In genomic region chr12:70180140-70180539, GRCh38 we compare ENCODE assay signal across 28 cellular contexts.
DNase-seq lines count a peak whose midpoint lies in the region; TF ChIP-seq lines count a peak whose summit lies in the region.
"Had no signal": no experiment of that assay in that cellular context is flagged by ENCODE, and none has a peak within 500 bp of the region (broad histone marks: within the 10 kb centered on the region; RNA-seq: fewer than 3 reads in every experiment).

No MANE protein-coding gene starts in this region.

- H3K4me3 Mint-ChIP-seq in brain (no peak overlapping the region), endodermal cell (no peak overlapping the region)
- H3K4me3 Mint-ChIP-seq: activated naive CD4-positive, alpha-beta T cell treated with anti-CD3 and anti-CD28 coated beads, Interleukin-2, amount 50 U/mL, for 24 hours; CD8-positive, alpha-beta memory T cell; nephron; type B pancreatic cell had no signal

- H3K4me1 ChIP-seq in endodermal cell (ENCODE audit: control insufficient read depth, insufficient read depth, low read length): no peaks in the 10 kb centered on the region
- H3K4me1 ChIP-seq: colonic mucosa, psoas muscle, stomach had no signal

- H3K4me1 Mint-ChIP-seq in brain (peaks cover 21% of the 10 kb centered on the region), endodermal cell (no peaks in the 10 kb centered on the region)
- H3K4me1 Mint-ChIP-seq: activated naive CD4-positive, alpha-beta T cell treated with anti-CD3 and anti-CD28 coated beads, Interleukin-2, amount 50 U/mL, for 24 hours; CD8-positive, alpha-beta memory T cell; nephron had no signal

- no peak overlapping the region for H3K9ac ChIP-seq in endodermal cell (ENCODE audit: extremely low read depth, low read length, poor library complexity, severe bottlenecking)

- peak overlapping the region; percentile 56 for H3K27ac ChIP-seq in layer of hippocampus (ENCODE audit: low read depth, low read length)
- H3K27ac ChIP-seq in endodermal cell (ENCODE audit: low read depth, low read length): no peak overlapping the region
- H3K27ac ChIP-seq: colonic mucosa, heart right ventricle, psoas muscle, stomach had no signal

- peak; percentile 61 for DNase-seq in LHCN-M2 (ENCODE audit: low read depth)
- peak; percentile 82 for DNase-seq in putamen (ENCODE audit: low spot score)
- no peak for DNase-seq in UCSD-AML1 (lab: John Stamatoyannopoulos, UW; ENCODE audit: unreplicated experiment)
- no peak for DNase-seq in endodermal cell
- no peak for DNase-seq in ecto neural progenitor cell (ENCODE audit: low spot score)
- no peak for DNase-seq in NCI-H2029 (lab: John Stamatoyannopoulos, UW)
- DNase-seq: activated CD4-positive, alpha-beta T cell treated with anti-CD3 and anti-CD28 coated beads for 1 hour; activated CD8-positive, alpha-beta memory T cell treated with anti-CD3 and anti-CD28 coated beads for 24 hours; activated T-cell treated with anti-CD3 and anti-CD28 coated beads, Interleukin-2, amount 50 U/mL, for 48 hours; CD8-positive, alpha-beta memory T cell; colonic mucosa; HCEC 1CT; heart right ventricle; KG1; mesendoderm; MV-4-11; NCI-H2029 treated with DMSO at 0.1 percent for 48 hours; NCI-H526 treated with DMSO at 0.1 percent for 48 hours; OCI-M1; psoas muscle; stimulated activated CD4-positive, alpha-beta T cell treated with anti-CD3 and anti-CD28 coated beads, Interleukin-4, amount 100 ng/mL, for 4 hours; stomach had no signal

- H3K27ac Mint-ChIP-seq in brain (peak overlapping the region in 3 of 5 experiments; percentile 22 to 76 (median 71)), endodermal cell (no peak overlapping the region)
- H3K27ac Mint-ChIP-seq: activated naive CD4-positive, alpha-beta T cell treated with anti-CD3 and anti-CD28 coated beads, Interleukin-2, amount 50 U/mL, for 24 hours; CD8-positive, alpha-beta memory T cell; nephron; type B pancreatic cell had no signal

- H3K27me3 ChIP-seq in layer of hippocampus (ENCODE audit: control insufficient read depth, insufficient read depth, low read length) (no peaks in the 10 kb centered on the region), endodermal cell (ENCODE audit: control insufficient read depth, insufficient read depth, low read length, poor library complexity, severe bottlenecking) (no peaks in the 10 kb centered on the region)
- H3K27me3 ChIP-seq: colonic mucosa, heart right ventricle, stomach had no signal

- H3K36me3 Mint-ChIP-seq in brain: peaks cover 10% of the 10 kb centered on the region
- H3K36me3 Mint-ChIP-seq in endodermal cell (ENCODE audit: low read depth): no peaks in the 10 kb centered on the region
- H3K36me3 Mint-ChIP-seq: CD8-positive, alpha-beta memory T cell had no signal

- no peaks in the 10 kb centered on the region for H3K36me3 ChIP-seq in endodermal cell (ENCODE audit: control insufficient read depth, insufficient read depth, low read length)
- H3K36me3 ChIP-seq: colonic mucosa, heart right ventricle, stomach had no signal

- peaks cover 13% of the 10 kb centered on the region for H3K9me3 ChIP-seq in endodermal cell (ENCODE audit: control insufficient read depth, low read length)
- H3K9me3 ChIP-seq: colonic mucosa, psoas muscle had no signal

- peaks cover 3% of the 10 kb centered on the region for H3K27me3 Mint-ChIP-seq in brain
- H3K27me3 Mint-ChIP-seq in endodermal cell (ENCODE audit: insufficient read depth): no peaks in the 10 kb centered on the region
- H3K27me3 Mint-ChIP-seq: type B pancreatic cell had no signal

- no peak overlapping the region for H3K4me3 ChIP-seq in endodermal cell (ENCODE audit: low read length)
- H3K4me3 ChIP-seq: colonic mucosa, GM12878, heart right ventricle, psoas muscle, stomach had no signal

- peaks cover 7 to 31% (median 22%) of the 10 kb centered on the region in 5 experiments for H3K9me3 Mint-ChIP-seq in brain
- H3K9me3 Mint-ChIP-seq in endodermal cell: peaks cover 14% of the 10 kb centered on the region
- H3K9me3 Mint-ChIP-seq: activated naive CD4-positive, alpha-beta T cell treated with anti-CD3 and anti-CD28 coated beads, Interleukin-2, amount 50 U/mL, for 24 hours; type B pancreatic cell had no signal

- 84 to 87% methylated on average over 3 of the region's 3 CpGs for WGBS in endodermal cell (ENCODE audit: insufficient coverage in 1 of 2, insufficient read length in 1 of 2), 2 experiments

- TF ChIP-seq CTCF in brain (conservative IDR thresholded peaks at IDR 0.05) (no peak), endodermal cell (conservative IDR thresholded peaks at IDR 0.05) (no peak)

Comparison
In these comparisons a context has a peak if more than half of its experiments do, and no peak if none do; other contexts are left out.
1. DNase-seq: peak in LHCN-M2 (single experiment) and putamen (single experiment); none in UCSD-AML1 (single experiment), endodermal cell (single experiment), ecto neural progenitor cell (single experiment) and NCI-H2029 (single experiment).